ENCODE assay signal across 10 cellular contexts in the genomic region with DNA sequence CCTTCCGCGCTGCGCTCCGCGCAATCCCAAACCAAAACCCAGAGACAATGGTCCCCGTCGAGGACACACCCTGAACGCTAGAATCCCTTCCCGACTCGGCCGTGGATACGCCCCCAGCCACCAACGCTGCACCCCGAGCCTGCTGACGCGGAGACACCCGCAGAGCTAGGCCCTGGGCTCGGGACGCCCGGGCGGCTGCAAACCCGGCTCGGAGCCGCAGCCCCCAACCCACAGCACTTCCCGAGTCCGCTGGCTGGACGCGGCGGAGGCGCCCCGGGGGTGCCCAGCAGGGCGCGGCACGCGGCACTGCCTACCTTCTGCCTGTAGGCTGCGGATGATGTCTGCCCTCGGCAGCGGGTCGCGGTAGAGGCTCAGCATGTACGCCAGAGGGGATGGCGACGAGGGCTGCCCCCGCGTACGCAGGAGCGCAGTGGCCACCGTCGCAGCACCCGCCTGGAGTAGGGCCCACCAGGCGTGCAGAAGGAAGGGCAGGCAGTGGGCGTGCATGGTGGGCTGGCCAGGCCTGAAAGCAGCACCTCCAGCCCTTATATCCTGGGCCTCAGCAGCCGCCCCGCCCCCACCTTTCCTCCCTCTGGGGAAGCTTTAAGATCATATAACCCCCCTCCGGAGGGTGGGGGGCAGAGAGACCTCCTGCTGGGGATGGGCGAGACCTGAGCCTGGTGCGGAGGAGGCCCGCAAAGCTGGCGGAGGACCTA. TPM values are rescaled to one million over a fixed set of nuclear protein-coding genes. Genes with fewer than 3 reads are reported as not detected.
DNase-seq lines count a peak whose midpoint lies in the region; ATAC-seq and TF ChIP-seq lines count a peak whose summit lies in the region.
"Had no signal": no experiment of that assay in that cellular context is flagged by ENCODE, and none has a peak within 500 bp of the region (broad histone marks: within the 10 kb centered on the region; RNA-seq: fewer than 3 reads in every experiment).

TSS of gene NODAL (minus strand) at position 521 of the 716 bp plus-strand sequence. CDS start at position 507, 14 bp downstream.

- no peak within 1 kb of the TSS for H3K27ac ChIP-seq in SK-N-SH (ENCODE audit: low read depth in 2 of 2, low read length in 1 of 2)
- H3K27ac ChIP-seq: body of pancreas had no signal

- no peaks in the 10 kb centered on the region for H3K36me3 ChIP-seq in SK-N-SH (replicated peaks in 1 of 2; ENCODE audit: control insufficient read depth in 1 of 2, insufficient read depth in 2 of 2, low read length in 1 of 2)
- no peaks in the 10 kb centered on the region for H3K36me3 ChIP-seq in adipocyte (ENCODE audit: control insufficient read depth, insufficient read depth, low read length, severe bottlenecking)

- no peak for TF ChIP-seq CTCF in SK-N-SH (IDR thresholded peaks at IDR 0.05)

- H3K9ac ChIP-seq in SK-N-SH (no peak within 1 kb of the TSS), adipocyte (ENCODE audit: low read length) (no peak within 1 kb of the TSS)

- no peaks in the 10 kb centered on the region for H3K9me3 ChIP-seq in SK-N-SH
- no peaks in the 10 kb centered on the region for H3K9me3 ChIP-seq in adipocyte (ENCODE audit: control insufficient read depth, low read length)
- H3K9me3 ChIP-seq: body of pancreas had no signal

- no peak within 1 kb of the TSS for H2AFZ ChIP-seq in SK-N-SH (ENCODE audit: low read depth)

- H3K4me1 ChIP-seq in SK-N-SH (ENCODE audit: control insufficient read depth in 1 of 2, insufficient read depth in 2 of 2, low read depth in 1 of 2, low read length in 1 of 2) (peaks cover 0 to 9% of the 10 kb centered on the region in 2 experiments; a peak in 1 of 4 replicates), adipocyte (ENCODE audit: control insufficient read depth, insufficient read depth, low read length) (peaks cover 24% of the 10 kb centered on the region)

- peak within 1 kb of the TSS in 1 of 2 experiments; percentile 19; a peak in 1 of 4 replicates for H3K4me3 ChIP-seq in SK-N-SH (ENCODE audit: low read depth in 2 of 2, low read length in 1 of 2)
- H3K4me3 ChIP-seq in adipocyte (ENCODE audit: low read length) = peak within 1 kb of the TSS; percentile 50
- H3K4me3 ChIP-seq: body of pancreas had no signal

- CTCF ChIA-PET in SK-N-SH (lab: Yijun Ruan, JAX) = interaction anchor here (0.9 to 2.7 kb wide), 3 partner anchors 7 to 20 kb away, joined by 3 to 9 read pairs (median 3); no protein-coding TSS in a partner anchor

- no peak for TF ChIP-seq RAD21 in SK-N-SH (IDR thresholded peaks at IDR 0.05; ENCODE audit: low read length)

- POLR2A ChIA-PET in SK-N-SH (lab: Yijun Ruan, JAX) = no interaction called here

- no peaks in the 10 kb centered on the region for H3K9me2 ChIP-seq in SK-N-SH

- peak within 1 kb of the TSS; percentile 41; the same call in 1 of the 2 replicates for H3K4me2 ChIP-seq in SK-N-SH

- 37% methylated on average over 26 of the region's 59 CpGs for WGBS in SK-N-SH (ENCODE audit: low lambda C conversion rate)

- H3K27me3 ChIP-seq in SK-N-SH (ENCODE audit: insufficient read depth) = peaks cover 33% of the 10 kb centered on the region
- H3K27me3 ChIP-seq in adipocyte (replicated peaks; ENCODE audit: control insufficient read depth, insufficient read depth, low read length) = peaks cover 40% of the 10 kb centered on the region

- H3K79me2 ChIP-seq in SK-N-SH (ENCODE audit: insufficient read depth) = no peaks in the 10 kb centered on the region

- TF ChIP-seq EP300 in SK-N-SH (IDR thresholded peaks at IDR 0.05; ENCODE audit: borderline replicate concordance in 1 of 2, low read depth in 1 of 2, low read length in 1 of 2) = no peak

- H4K20me1 ChIP-seq in SK-N-SH (ENCODE audit: insufficient read depth) = no peaks in the 10 kb centered on the region

- no peaks in the 10 kb centered on the region for H3F3A ChIP-seq in SK-N-SH (replicated peaks; ENCODE audit: insufficient read depth)

- ATAC-seq in SK-N-SH treated with all-trans-retinoic acid at 6 μM for 48 hours (no peak; the same call in 2 of the 3 replicates), GM21367 (IDR thresholded peaks at IDR 0.05; ENCODE audit: unreplicated experiment) (no peak), HG03159 (IDR thresholded peaks at IDR 0.05; ENCODE audit: unreplicated experiment) (no peak)
- ATAC-seq in stimulated activated naive CD8-positive, alpha-beta T cell treated with anti-CD3 and anti-CD28 coated beads, Interleukin-15, Interleukin-2, amounts not matched to agents 100 U/mL and 50 U/mL, for 24 hours = peak; percentile 45

- DNase-seq in SK-N-SH (peak; percentile 72), adipocyte (ENCODE audit: low read depth) (peak; percentile 14), islet precursor cell (peak; percentile 67), NCI-H2029 (lab: John Stamatoyannopoulos, UW) (no peak)
- DNase-seq in stimulated activated naive CD8-positive, alpha-beta T cell treated with anti-CD3 and anti-CD28 coated beads, Interleukin-15, Interleukin-2, amounts not matched to agents 100 U/mL and 50 U/mL, for 24 hours = no peak
- DNase-seq: body of pancreas had no signal

TF ChIP-seq in SK-N-SH, 30 proteins besides CTCF, POLR2A, EP300 and RAD21 (continues in another document):
- TF ChIP-seq USF2 (IDR thresholded peaks at IDR 0.05; ENCODE audit: borderline replicate concordance, low read depth, low read length) (no peak), TAF1 (IDR thresholded peaks at IDR 0.05; ENCODE audit: borderline replicate concordance, low read depth, low read length) (no peak), USF1 (IDR thresholded peaks at IDR 0.05; ENCODE audit: borderline replicate concordance, low read depth) (no peak), SMC3 (IDR thresholded peaks at IDR 0.05; ENCODE audit: low read depth, low read length) (no peak), FOXM1 (IDR thresholded peaks at IDR 0.05; ENCODE audit: low read depth) (no peak), RCOR1 (IDR thresholded peaks at IDR 0.05; ENCODE audit: low read length) (no peak)
- TF ChIP-seq, protein P1, sequence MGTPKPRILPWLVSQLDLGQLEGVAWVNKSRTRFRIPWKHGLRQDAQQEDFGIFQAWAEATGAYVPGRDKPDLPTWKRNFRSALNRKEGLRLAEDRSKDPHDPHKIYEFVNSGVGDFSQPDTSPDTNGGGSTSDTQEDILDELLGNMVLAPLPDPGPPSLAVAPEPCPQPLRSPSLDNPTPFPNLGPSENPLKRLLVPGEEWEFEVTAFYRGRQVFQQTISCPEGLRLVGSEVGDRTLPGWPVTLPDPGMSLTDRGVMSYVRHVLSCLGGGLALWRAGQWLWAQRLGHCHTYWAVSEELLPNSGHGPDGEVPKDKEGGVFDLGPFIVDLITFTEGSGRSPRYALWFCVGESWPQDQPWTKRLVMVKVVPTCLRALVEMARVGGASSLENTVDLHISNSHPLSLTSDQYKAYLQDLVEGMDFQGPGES (IDR thresholded peaks at IDR 0.05; ENCODE audit: low read depth, low read length) = no peak

TF ChIP-seq in SK-N-SH treated with all-trans-retinoic acid at 6 μM for 48 hours, 23 proteins besides CTCF, POLR2A, EP300 and RAD21 (continues in another document):
- TF ChIP-seq GLIS3 (CRISPR knock-in tag; IDR thresholded peaks at IDR 0.05) = no peak
- TF ChIP-seq, protein P2, sequence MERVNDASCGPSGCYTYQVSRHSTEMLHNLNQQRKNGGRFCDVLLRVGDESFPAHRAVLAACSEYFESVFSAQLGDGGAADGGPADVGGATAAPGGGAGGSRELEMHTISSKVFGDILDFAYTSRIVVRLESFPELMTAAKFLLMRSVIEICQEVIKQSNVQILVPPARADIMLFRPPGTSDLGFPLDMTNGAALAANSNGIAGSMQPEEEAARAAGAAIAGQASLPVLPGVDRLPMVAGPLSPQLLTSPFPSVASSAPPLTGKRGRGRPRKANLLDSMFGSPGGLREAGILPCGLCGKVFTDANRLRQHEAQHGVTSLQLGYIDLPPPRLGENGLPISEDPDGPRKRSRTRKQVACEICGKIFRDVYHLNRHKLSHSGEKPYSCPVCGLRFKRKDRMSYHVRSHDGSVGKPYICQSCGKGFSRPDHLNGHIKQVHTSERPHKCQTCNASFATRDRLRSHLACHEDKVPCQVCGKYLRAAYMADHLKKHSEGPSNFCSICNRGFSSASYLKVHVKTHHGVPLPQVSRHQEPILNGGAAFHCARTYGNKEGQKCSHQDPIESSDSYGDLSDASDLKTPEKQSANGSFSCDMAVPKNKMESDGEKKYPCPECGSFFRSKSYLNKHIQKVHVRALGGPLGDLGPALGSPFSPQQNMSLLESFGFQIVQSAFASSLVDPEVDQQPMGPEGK (CRISPR knock-in tag; IDR thresholded peaks at IDR 0.05; ENCODE audit: borderline replicate concordance) = no peak
- TF ChIP-seq CSDC2 (CRISPR knock-in tag; IDR thresholded peaks at IDR 0.05) = no peak
- no peak for TF ChIP-seq TOX (CRISPR knock-in tag; IDR thresholded peaks at IDR 0.05; ENCODE audit: borderline replicate concordance)
- TF ChIP-seq ZFP30 (CRISPR knock-in tag; IDR thresholded peaks at IDR 0.05) = no peak
- no peak for TF ChIP-seq ZFP3 (CRISPR knock-in tag; IDR thresholded peaks at IDR 0.05)
- TF ChIP-seq ZNF565 (CRISPR knock-in tag; conservative IDR thresholded peaks at IDR 0.05; ENCODE audit: low read depth) = no peak
- TF ChIP-seq ZNF8 (CRISPR knock-in tag; IDR thresholded peaks at IDR 0.05) = no peak
- TF ChIP-seq, protein P3, sequence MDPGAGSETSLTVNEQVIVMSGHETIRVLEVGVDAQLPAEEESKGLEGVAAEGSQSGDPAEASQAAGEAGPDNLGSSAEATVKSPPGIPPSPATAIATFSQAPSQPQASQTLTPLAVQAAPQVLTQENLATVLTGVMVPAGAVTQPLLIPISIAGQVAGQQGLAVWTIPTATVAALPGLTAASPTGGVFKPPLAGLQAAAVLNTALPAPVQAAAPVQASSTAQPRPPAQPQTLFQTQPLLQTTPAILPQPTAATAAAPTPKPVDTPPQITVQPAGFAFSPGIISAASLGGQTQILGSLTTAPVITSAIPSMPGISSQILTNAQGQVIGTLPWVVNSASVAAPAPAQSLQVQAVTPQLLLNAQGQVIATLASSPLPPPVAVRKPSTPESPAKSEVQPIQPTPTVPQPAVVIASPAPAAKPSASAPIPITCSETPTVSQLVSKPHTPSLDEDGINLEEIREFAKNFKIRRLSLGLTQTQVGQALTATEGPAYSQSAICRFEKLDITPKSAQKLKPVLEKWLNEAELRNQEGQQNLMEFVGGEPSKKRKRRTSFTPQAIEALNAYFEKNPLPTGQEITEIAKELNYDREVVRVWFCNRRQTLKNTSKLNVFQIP (CRISPR knock-in tag; IDR thresholded peaks at IDR 0.05; ENCODE audit: borderline replicate concordance, low read depth) = no peak

RNA-seq across cellular contexts. Expression of gene NODAL, which starts in this region (rescaled TPM):
- not detected in 2 replicates for polyA plus RNA-seq in SK-N-SH (2012; rRNA removed)
- not detected in 2 replicates for polyA plus RNA-seq in SK-N-SH (2012; cell fraction: cytosol; rRNA removed)
- polyA plus RNA-seq in SK-N-SH (2012; cell fraction: nucleus; rRNA removed) = not detected in 2 replicates
- polyA plus RNA-seq: AG04450 had no signal

Comparison
In these comparisons a context has a peak if more than half of its experiments do, and no peak if none do; other contexts are left out.
1. Peak in DNase-seq and H3K4me2 ChIP-seq in SK-N-SH; RNA of the gene not detected or under 1 TPM.
2. DNase-seq: peak in adipocyte (single experiment) and islet precursor cell (single experiment); none in stimulated activated naive CD8-positive, alpha-beta T cell treated with anti-CD3 and anti-CD28 coated beads, Interleukin-15, Interleukin-2, amounts not matched to agents 100 U/mL and 50 U/mL, for 24 hours (single experiment) and NCI-H2029 (single experiment).